ENCODE assay signal across 26 cellular contexts in genomic region chr10:72177454-72177853, GRCh38.
"Had no signal": no experiment of that assay in that cellular context is flagged by ENCODE, and none has a peak within 500 bp of the region (broad histone marks: within the 10 kb centered on the region; RNA-seq: fewer than 3 reads in every experiment).

No MANE protein-coding gene starts in this region.

- H3K27me3 ChIP-seq: Peyer's patch had no signal

- ATAC-seq: activated T-cell treated with anti-CD3 and anti-CD28 coated beads, Interleukin-2, amount 50 U/mL, for 4 hours had no signal

- H3K27ac ChIP-seq: Peyer's patch, RWPE1, VCaP had no signal

- H3K27me3 Mint-ChIP-seq: activated CD4-positive, alpha-beta memory T cell treated with anti-CD3 and anti-CD28 coated beads for 36 hours; activated CD4-positive, alpha-beta T cell treated with anti-CD3 and anti-CD28 coated beads, Interleukin-2, amount 10 ng/mL, durations not matched to agents 7 days and 5 days; activated naive CD8-positive, alpha-beta T cell; brain had no signal

- H3K4me1 ChIP-seq: Peyer's patch had no signal

- DNase-seq: activated CD4-positive, alpha-beta memory T cell treated with anti-CD3 and anti-CD28 coated beads for 36 hours; activated CD4-positive, alpha-beta T cell treated with anti-CD3 and anti-CD28 coated beads, Interleukin-2, amount 10 ng/mL, durations not matched to agents 7 days and 5 days; activated CD4-positive, CD25-positive, alpha-beta regulatory T cell; activated CD8-positive, alpha-beta memory T cell treated with anti-CD3 and anti-CD28 coated beads for 24 hours; activated gamma-delta T cell; activated naive CD4-positive, alpha-beta T cell treated with anti-CD3 and anti-CD28 coated beads for 36 hours; activated T-cell treated with anti-CD3 and anti-CD28 coated beads, Interleukin-2, amount 50 U/mL, for 4 hours; amygdala; MM.1S; NCI-H1105 treated with DMSO at 0.1 percent for 48 hours; NCI-H1436 treated with DMSO at 0.1 percent for 48 hours; NCI-H187; NCI-H2081; NCI-H2171; NCI-H345; NCI-H510A; NCI-H69; NK-92 treated with Interleukin-12 subunit alpha and Interleukin-12 subunit beta, amount 100 ng/mL, for 24 hours; OCI-M1; Peyer's patch; SHP77 treated with DMSO at 0.1 percent for 48 hours; T-helper 1 cell had no signal

- H3K27ac Mint-ChIP-seq: activated CD4-positive, alpha-beta memory T cell treated with anti-CD3 and anti-CD28 coated beads for 36 hours; activated CD4-positive, alpha-beta T cell treated with anti-CD3 and anti-CD28 coated beads, Interleukin-2, amount 10 ng/mL, durations not matched to agents 7 days and 5 days; activated naive CD4-positive, alpha-beta T cell treated with anti-CD3 and anti-CD28 coated beads for 36 hours; activated naive CD8-positive, alpha-beta T cell had no signal

- H3K4me3 Mint-ChIP-seq: activated CD4-positive, alpha-beta memory T cell treated with anti-CD3 and anti-CD28 coated beads for 36 hours; activated CD4-positive, alpha-beta T cell treated with anti-CD3 and anti-CD28 coated beads, Interleukin-2, amount 10 ng/mL, durations not matched to agents 7 days and 5 days; activated naive CD4-positive, alpha-beta T cell treated with anti-CD3 and anti-CD28 coated beads for 36 hours; activated naive CD8-positive, alpha-beta T cell; activated T-cell treated with anti-CD3 and anti-CD28 coated beads, Interleukin-2, amount 50 U/mL, for 4 hours; brain had no signal

- H3K9me3 ChIP-seq: Peyer's patch had no signal

- H3K4me3 ChIP-seq: Peyer's patch had no signal

- H3K9me3 Mint-ChIP-seq: activated CD4-positive, alpha-beta memory T cell treated with anti-CD3 and anti-CD28 coated beads for 36 hours; activated CD4-positive, alpha-beta T cell treated with anti-CD3 and anti-CD28 coated beads, Interleukin-2, amount 10 ng/mL, durations not matched to agents 7 days and 5 days; activated naive CD4-positive, alpha-beta T cell treated with anti-CD3 and anti-CD28 coated beads for 36 hours; activated T-cell treated with anti-CD3 and anti-CD28 coated beads, Interleukin-2, amount 50 U/mL, for 4 hours had no signal
